In the genomic region with DNA sequence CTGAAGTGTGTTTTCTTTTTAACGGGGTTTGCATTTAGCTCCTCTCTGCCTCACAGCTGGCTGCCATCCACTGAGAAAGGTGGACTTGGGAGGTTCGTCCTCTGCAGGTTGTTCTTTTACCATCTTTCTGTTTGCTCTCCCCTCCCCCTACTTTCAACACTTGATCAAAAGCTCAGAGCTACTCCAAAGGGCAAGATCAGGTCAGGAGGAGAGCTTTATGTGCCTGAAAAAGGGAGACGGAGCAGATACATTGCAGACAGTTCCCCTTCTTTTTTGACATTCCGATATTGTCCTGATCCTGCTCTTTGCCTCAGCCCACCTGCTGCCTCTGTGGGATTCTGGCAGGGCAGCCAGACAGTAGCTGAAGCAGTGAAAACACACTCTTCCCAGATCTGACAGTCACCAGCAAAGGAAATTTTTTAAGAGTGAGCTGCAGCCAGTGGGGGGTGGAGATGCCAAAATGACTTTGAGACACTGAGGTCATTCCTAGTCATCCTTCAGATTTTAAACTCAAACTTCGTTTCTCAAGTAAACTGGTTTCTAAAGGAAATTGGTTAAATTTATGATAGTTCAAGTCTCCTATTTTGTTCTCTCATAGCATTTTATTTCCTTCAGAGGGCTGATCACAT, we compare ENCODE assay signal across 1 cellular context.
TF ChIP-seq lines count a peak whose summit lies in the region.

No MANE protein-coding gene starts in this region.

TF ChIP-seq in HepG2, 621 proteins besides CTCF, POLR2A, EP300 and RAD21 (continued from another document):
- TF ChIP-seq, protein P1, sequence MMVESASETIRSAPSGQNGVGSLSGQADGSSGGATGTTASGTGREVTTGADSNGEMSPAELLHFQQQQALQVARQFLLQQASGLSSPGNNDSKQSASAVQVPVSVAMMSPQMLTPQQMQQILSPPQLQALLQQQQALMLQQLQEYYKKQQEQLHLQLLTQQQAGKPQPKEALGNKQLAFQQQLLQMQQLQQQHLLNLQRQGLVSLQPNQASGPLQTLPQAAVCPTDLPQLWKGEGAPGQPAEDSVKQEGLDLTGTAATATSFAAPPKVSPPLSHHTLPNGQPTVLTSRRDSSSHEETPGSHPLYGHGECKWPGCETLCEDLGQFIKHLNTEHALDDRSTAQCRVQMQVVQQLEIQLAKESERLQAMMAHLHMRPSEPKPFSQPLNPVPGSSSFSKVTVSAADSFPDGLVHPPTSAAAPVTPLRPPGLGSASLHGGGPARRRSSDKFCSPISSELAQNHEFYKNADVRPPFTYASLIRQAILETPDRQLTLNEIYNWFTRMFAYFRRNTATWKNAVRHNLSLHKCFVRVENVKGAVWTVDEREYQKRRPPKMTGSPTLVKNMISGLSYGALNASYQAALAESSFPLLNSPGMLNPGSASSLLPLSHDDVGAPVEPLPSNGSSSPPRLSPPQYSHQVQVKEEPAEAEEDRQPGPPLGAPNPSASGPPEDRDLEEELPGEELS (CRISPR knock-in tag; IDR thresholded peaks at IDR 0.05) = peak; percentile 86
- TF ChIP-seq NCOA2 (CRISPR knock-in tag; IDR thresholded peaks at IDR 0.05) (peak; percentile 83), ZNF335 (CRISPR knock-in tag; IDR thresholded peaks at IDR 0.05) (0 out of 2 replicates have a peak, but pooled peaks have one; percentile 46), SETDB1 (CRISPR knock-in tag; IDR thresholded peaks at IDR 0.05; ENCODE audit: borderline replicate concordance) (no peak), KDM2A (CRISPR knock-in tag; IDR thresholded peaks at IDR 0.05; ENCODE audit: borderline replicate concordance, low read depth) (0 out of 2 replicates have a peak, but pooled peaks have one; percentile 48), ELF1 (CRISPR knock-in tag; IDR thresholded peaks at IDR 0.05) (no peak), ZNF446 (CRISPR knock-in tag; IDR thresholded peaks at IDR 0.05) (0 out of 2 replicates have a peak, but pooled peaks have one; percentile 64), KMT2A (CRISPR knock-in tag; IDR thresholded peaks at IDR 0.05) (peak; percentile 51)
- TF ChIP-seq, protein P2, sequence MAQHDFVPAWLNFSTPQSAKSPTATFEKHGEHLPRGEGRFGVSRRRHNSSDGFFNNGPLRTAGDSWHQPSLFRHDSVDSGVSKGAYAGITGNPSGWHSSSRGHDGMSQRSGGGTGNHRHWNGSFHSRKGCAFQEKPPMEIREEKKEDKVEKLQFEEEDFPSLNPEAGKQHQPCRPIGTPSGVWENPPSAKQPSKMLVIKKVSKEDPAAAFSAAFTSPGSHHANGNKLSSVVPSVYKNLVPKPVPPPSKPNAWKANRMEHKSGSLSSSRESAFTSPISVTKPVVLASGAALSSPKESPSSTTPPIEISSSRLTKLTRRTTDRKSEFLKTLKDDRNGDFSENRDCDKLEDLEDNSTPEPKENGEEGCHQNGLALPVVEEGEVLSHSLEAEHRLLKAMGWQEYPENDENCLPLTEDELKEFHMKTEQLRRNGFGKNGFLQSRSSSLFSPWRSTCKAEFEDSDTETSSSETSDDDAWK (CRISPR knock-in tag; IDR thresholded peaks at IDR 0.05) = no peak
- TF ChIP-seq, protein P3, sequence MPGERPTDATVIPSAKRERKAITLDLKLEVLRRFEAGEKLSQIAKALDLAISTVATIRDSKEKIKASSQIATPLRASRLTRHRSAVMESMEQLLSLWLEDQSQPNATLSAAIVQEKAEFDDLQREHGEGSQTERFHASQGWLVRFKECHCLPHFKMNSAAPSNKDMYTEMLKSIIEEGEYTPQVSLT (CRISPR knock-in tag; IDR thresholded peaks at IDR 0.05; ENCODE audit: borderline replicate concordance, low read depth) = no peak
- TF ChIP-seq, protein P4, sequence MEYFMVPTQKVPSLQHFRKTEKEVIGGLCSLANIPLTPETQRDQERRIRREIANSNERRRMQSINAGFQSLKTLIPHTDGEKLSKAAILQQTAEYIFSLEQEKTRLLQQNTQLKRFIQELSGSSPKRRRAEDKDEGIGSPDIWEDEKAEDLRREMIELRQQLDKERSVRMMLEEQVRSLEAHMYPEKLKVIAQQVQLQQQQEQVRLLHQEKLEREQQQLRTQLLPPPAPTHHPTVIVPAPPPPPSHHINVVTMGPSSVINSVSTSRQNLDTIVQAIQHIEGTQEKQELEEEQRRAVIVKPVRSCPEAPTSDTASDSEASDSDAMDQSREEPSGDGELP (IDR thresholded peaks at IDR 0.05; ENCODE audit: borderline replicate concordance, low read depth) = peak; percentile 71; the same call in 1 of the 2 replicates
- TF ChIP-seq, protein P5, sequence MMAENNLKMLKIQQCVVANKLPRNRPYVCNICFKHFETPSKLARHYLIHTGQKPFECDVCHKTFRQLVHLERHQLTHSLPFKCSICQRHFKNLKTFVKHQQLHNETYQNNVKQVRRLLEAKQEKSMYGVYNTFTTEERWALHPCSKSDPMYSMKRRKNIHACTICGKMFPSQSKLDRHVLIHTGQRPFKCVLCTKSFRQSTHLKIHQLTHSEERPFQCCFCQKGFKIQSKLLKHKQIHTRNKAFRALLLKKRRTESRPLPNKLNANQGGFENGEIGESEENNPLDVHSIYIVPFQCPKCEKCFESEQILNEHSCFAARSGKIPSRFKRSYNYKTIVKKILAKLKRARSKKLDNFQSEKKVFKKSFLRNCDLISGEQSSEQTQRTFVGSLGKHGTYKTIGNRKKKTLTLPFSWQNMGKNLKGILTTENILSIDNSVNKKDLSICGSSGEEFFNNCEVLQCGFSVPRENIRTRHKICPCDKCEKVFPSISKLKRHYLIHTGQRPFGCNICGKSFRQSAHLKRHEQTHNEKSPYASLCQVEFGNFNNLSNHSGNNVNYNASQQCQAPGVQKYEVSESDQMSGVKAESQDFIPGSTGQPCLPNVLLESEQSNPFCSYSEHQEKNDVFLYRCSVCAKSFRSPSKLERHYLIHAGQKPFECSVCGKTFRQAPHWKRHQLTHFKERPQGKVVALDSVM (CRISPR knock-in tag; IDR thresholded peaks at IDR 0.05) = peak; percentile 40; the same call in 1 of the 2 replicates
